9 cellular contexts compared by ENCODE assay signal in genomic region chr10:3661271-3661670, GRCh38.
"Had no signal": no experiment of that assay in that cellular context is flagged by ENCODE, and none has a peak within 500 bp of the region (broad histone marks: within the 10 kb centered on the region; RNA-seq: fewer than 3 reads in every experiment).

No MANE protein-coding gene starts in this region.

- DNase-seq: GM23248, GOT3, H7, KG1 had no signal

- H3K27ac Mint-ChIP-seq: IgD-negative memory B cell had no signal

- H2AFZ ChIP-seq: GM23248 had no signal

- H3K4me3 Mint-ChIP-seq: IgD-negative memory B cell had no signal

- ATAC-seq: HCT116, HepG2 had no signal

- H3K36me3 ChIP-seq: HAP-1 had no signal

- H3K27me3 Mint-ChIP-seq: IgD-negative memory B cell had no signal

- H3K4me3 ChIP-seq: GM23248, HAP-1 had no signal

- H3K27ac ChIP-seq: GM23248, HL-60 had no signal

- H3K4me1 ChIP-seq: HAP-1 had no signal

- H3K4me1 Mint-ChIP-seq: IgD-negative memory B cell had no signal

- H3K9me3 ChIP-seq: HAP-1 had no signal

- H3K9ac ChIP-seq: GM23248 had no signal
